In the genomic region with DNA sequence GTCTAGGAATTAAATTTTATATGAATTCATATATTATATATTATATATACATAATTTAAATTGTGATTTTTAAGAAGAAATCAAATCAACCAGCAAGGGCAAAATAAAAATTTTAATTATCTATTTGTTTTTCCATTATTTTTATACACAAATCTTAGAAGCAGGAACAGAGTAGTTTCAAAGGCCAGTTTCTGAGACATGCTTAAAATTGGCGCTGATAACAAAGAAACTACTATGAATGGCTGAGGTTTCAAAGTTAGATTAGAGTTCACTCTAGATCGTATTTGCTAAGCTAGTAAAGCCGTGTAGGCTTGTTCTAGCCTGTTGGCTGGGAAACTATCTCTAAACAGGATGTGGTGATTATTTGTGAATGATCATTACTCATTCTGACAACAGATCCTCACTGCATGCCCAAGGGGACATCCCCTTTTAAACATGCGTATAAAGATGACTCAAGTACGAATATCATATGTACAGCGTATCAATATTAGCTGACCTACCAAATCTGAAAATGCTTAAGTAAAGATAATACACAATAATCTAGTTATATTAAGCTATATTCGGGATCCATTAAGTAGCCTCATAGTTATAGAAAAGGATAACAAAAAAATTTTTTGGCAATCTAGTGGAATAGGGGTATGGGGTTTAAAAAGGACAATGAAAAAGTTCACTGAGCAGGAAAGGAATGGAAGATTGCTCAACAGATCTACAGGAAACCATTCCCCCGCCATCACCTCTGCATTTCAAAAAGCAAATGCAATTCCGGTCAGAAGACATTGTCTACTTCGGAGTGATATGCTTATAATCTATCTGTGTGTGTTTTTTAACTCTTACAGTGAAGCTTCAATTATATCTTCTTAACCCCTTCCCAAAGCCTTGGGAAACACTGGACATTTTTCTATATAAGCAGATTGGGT, we compare ENCODE assay signal across 9 cellular contexts.
DNase-seq lines count a peak whose midpoint lies in the region; ATAC-seq, FAIRE-seq and TF ChIP-seq lines count a peak whose summit lies in the region.
"Had no signal": no experiment of that assay in that cellular context is flagged by ENCODE, and none has a peak within 500 bp of the region (broad histone marks: within the 10 kb centered on the region; RNA-seq: fewer than 3 reads in every experiment).

No MANE protein-coding gene starts in this region.

- peaks cover 26% of the 10 kb centered on the region for H3K4me1 Mint-ChIP-seq in activated CD4-positive, alpha-beta memory T cell treated with anti-CD3 and anti-CD28 coated beads, Interleukin-2, amount 10 ng/mL, durations not matched to agents 7 days and 5 days

- FAIRE-seq in HepG2 (lab: Jason Lieb, UNC), result no peak

- WGBS in HepG2 (ENCODE audit: low lambda C conversion rate), result 16% methylated on average over 10 of the region's 10 CpGs

- CTCF ChIA-PET in activated CD4-positive, alpha-beta memory T cell treated with anti-CD3 and anti-CD28 coated beads, Interleukin-2, amount 10 ng/mL, durations not matched to agents 7 days and 5 days (lab: Charles Lee), result no interaction called here
- CTCF ChIA-PET in HepG2 (lab: Yijun Ruan, JAX; ENCODE audit: low intra/inter-chr PET ratio, low total read pairs), result no interaction called here

- in situ Hi-C loops in HepG2 (cut with HindIII; ENCODE audit: extremely low pct_ligation_motif_present, low pct_unique_long_range_greater_than_20kb), result no loop called here

- H3K79me2 ChIP-seq in HepG2 (ENCODE audit: insufficient read depth, low read length), result no peaks in the 10 kb centered on the region
- H3K79me2 ChIP-seq: parathyroid adenoma had no signal

- ATAC-seq in GM19397 (IDR thresholded peaks at IDR 0.05; ENCODE audit: unreplicated experiment) (peak; percentile 61), HG03521 (IDR thresholded peaks at IDR 0.05; ENCODE audit: unreplicated experiment) (peak; percentile 88), HepG2 (peak; percentile 35; the same call in 2 of the 3 replicates)

- H3K36me3 Mint-ChIP-seq in activated CD4-positive, alpha-beta memory T cell treated with anti-CD3 and anti-CD28 coated beads, Interleukin-2, amount 10 ng/mL, durations not matched to agents 7 days and 5 days (ENCODE audit: low read depth), result peaks cover 7% of the 10 kb centered on the region

- TF ChIP-seq CTCF in HepG2 (CRISPR knock-in tag; IDR thresholded peaks at IDR 0.05), result no peak

- no peak overlapping the region for H3K4me2 ChIP-seq in HepG2 (ENCODE audit: low read depth, low read length)

- H3K9me3 ChIP-seq in HepG2 (ENCODE audit: low read length), result no peaks in the 10 kb centered on the region

- no peak overlapping the region for H2AFZ ChIP-seq in HepG2 (ENCODE audit: low read length)
- H2AFZ ChIP-seq: parathyroid adenoma had no signal

- H3K36me3 ChIP-seq in HepG2 (replicated peaks in 1 of 2; ENCODE audit: control insufficient read depth in 1 of 2, insufficient read depth in 2 of 2, low read length in 2 of 2), result no peaks in the 10 kb centered on the region

- H3K9me3 Mint-ChIP-seq in activated CD4-positive, alpha-beta memory T cell treated with anti-CD3 and anti-CD28 coated beads, Interleukin-2, amount 10 ng/mL, durations not matched to agents 7 days and 5 days, result peaks cover 8% of the 10 kb centered on the region

- TF ChIP-seq EP300 in HepG2 (IDR thresholded peaks at IDR 0.05; ENCODE audit: low read depth in 2 of 2, low read length in 2 of 2), result no peak
- no peak for TF ChIP-seq EP300 in HepG2 (CRISPR knock-in tag; IDR thresholded peaks at IDR 0.05; ENCODE audit: borderline replicate concordance)

- BruUV-seq in HepG2 (replicated peaks; lab: Mats Ljungman, UMichigan), result no TSS peak

- H3K27me3 Mint-ChIP-seq in activated CD4-positive, alpha-beta memory T cell treated with anti-CD3 and anti-CD28 coated beads, Interleukin-2, amount 10 ng/mL, durations not matched to agents 7 days and 5 days, result peaks cover 27% of the 10 kb centered on the region

- peak; percentile 64 for DNase-seq in EL
- peak; percentile 52 for DNase-seq in activated CD4-positive, alpha-beta memory T cell treated with anti-CD3 and anti-CD28 coated beads, Interleukin-2, amount 10 ng/mL, durations not matched to agents 7 days and 5 days
- DNase-seq in HepG2 (ENCODE audit: low spot score), result peak; percentile 33
- no peak for DNase-seq in head of caudate nucleus
- no peak for DNase-seq in posterior vena cava (ENCODE audit: low spot score)
- no peak for DNase-seq in NCI-H1694 treated with DMSO at 0.1 percent for 48 hours (lab: John Stamatoyannopoulos, UW)

- H3K4me3 ChIP-seq in HepG2 (replicated peaks in 1 of 3; ENCODE audit: insufficient read depth in 1 of 3, low read depth in 2 of 3, low read length in 3 of 3), result no peak overlapping the region

- POLR2A ChIA-PET in activated CD4-positive, alpha-beta memory T cell treated with anti-CD3 and anti-CD28 coated beads, Interleukin-2, amount 10 ng/mL, durations not matched to agents 7 days and 5 days (lab: Charles Lee), result interaction anchor here (0.7 to 2.0 kb wide), 5 partner anchors 11 to 79 kb away, joined by 3 to 7 read pairs (median 5); no protein-coding TSS in a partner anchor
- POLR2A ChIA-PET in HepG2 (lab: Yijun Ruan, JAX), result no interaction called here

- no peak overlapping the region for H3K27ac Mint-ChIP-seq in activated CD4-positive, alpha-beta memory T cell treated with anti-CD3 and anti-CD28 coated beads, Interleukin-2, amount 10 ng/mL, durations not matched to agents 7 days and 5 days

- no peaks in the 10 kb centered on the region for H4K20me1 ChIP-seq in HepG2 (ENCODE audit: insufficient read depth, low read length)

- no peak overlapping the region for H3K27ac ChIP-seq in HepG2 (ENCODE audit: extremely low read length, insufficient read depth, low read length)
- H3K27ac ChIP-seq: parathyroid adenoma had no signal

- intact Hi-C loops in HepG2 (cut with micrococcal nuclease; ENCODE audit: unreplicated experiment) (no loop called here), head of caudate nucleus (cut with DNase I) (no loop called here), posterior vena cava (cut with DNase I) (no loop called here)

- no peaks in the 10 kb centered on the region for H3K4me1 ChIP-seq in HepG2 (ENCODE audit: insufficient read depth, low read length)
- H3K4me1 ChIP-seq: parathyroid adenoma had no signal

- TF ChIP-seq POLR2A in HepG2 (IDR thresholded peaks at IDR 0.05; ENCODE audit: insufficient read depth in 1 of 2, low read depth in 2 of 2, low read length in 2 of 2), result no peak

- H3K27me3 ChIP-seq in HepG2 (ENCODE audit: control insufficient read depth in 1 of 2, insufficient read depth in 2 of 2, low read length in 2 of 2), result peaks cover 0 to 19% of the 10 kb centered on the region in 2 experiments; a peak in 3 of 5 replicates

- H3K4me3 Mint-ChIP-seq in activated CD4-positive, alpha-beta memory T cell treated with anti-CD3 and anti-CD28 coated beads, Interleukin-2, amount 10 ng/mL, durations not matched to agents 7 days and 5 days, result no peak overlapping the region

- TF ChIP-seq RAD21 in HepG2 (CRISPR knock-in tag; IDR thresholded peaks at IDR 0.05), result no peak

- H3K9ac ChIP-seq in HepG2 (ENCODE audit: insufficient read depth, low read depth, low read length), result no peak overlapping the region
- H3K9ac ChIP-seq: parathyroid adenoma had no signal

TF ChIP-seq in HepG2, 621 proteins besides CTCF, POLR2A, EP300 and RAD21:
- TF ChIP-seq KDM2A (CRISPR knock-in tag; IDR thresholded peaks at IDR 0.05; ENCODE audit: borderline replicate concordance, low read depth), result no peak
- TF ChIP-seq MXD4 (CRISPR knock-in tag; IDR thresholded peaks at IDR 0.05), result no peak
- no peak for TF ChIP-seq NFATC3 (CRISPR knock-in tag; IDR thresholded peaks at IDR 0.05)
- TF ChIP-seq ZNF841 (CRISPR knock-in tag; IDR thresholded peaks at IDR 0.05; ENCODE audit: borderline replicate concordance), result no peak
- TF ChIP-seq, protein P1, sequence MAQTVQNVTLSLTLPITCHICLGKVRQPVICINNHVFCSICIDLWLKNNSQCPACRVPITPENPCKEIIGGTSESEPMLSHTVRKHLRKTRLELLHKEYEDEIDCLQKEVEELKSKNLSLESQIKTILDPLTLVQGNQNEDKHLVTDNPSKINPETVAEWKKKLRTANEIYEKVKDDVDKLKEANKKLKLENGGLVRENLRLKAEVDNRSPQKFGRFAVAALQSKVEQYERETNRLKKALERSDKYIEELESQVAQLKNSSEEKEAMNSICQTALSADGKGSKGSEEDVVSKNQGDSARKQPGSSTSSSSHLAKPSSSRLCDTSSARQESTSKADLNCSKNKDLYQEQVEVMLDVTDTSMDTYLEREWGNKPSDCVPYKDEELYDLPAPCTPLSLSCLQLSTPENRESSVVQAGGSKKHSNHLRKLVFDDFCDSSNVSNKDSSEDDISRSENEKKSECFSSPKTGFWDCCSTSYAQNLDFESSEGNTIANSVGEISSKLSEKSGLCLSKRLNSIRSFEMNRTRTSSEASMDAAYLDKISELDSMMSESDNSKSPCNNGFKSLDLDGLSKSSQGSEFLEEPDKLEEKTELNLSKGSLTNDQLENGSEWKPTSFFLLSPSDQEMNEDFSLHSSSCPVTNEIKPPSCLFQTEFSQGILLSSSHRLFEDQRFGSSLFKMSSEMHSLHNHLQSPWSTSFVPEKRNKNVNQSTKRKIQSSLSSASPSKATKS (CRISPR knock-in tag; IDR thresholded peaks at IDR 0.05), result no peak
- no peak for TF ChIP-seq ZNF672 (CRISPR knock-in tag; IDR thresholded peaks at IDR 0.05)
- TF ChIP-seq NPAS2 (CRISPR knock-in tag; IDR thresholded peaks at IDR 0.05; ENCODE audit: borderline replicate concordance), result no peak
- TF ChIP-seq GPN1 (CRISPR knock-in tag; IDR thresholded peaks at IDR 0.05; ENCODE audit: borderline replicate concordance), result no peak
- no peak for TF ChIP-seq CREB1 (IDR thresholded peaks at IDR 0.05)
- TF ChIP-seq CREB1 (CRISPR knock-in tag; IDR thresholded peaks at IDR 0.05), result no peak
- no peak for TF ChIP-seq PTBP1 (IDR thresholded peaks at IDR 0.05; ENCODE audit: low read depth, low read length, poor library complexity, severe bottlenecking)
- no peak for TF ChIP-seq ZSCAN21 (CRISPR knock-in tag; IDR thresholded peaks at IDR 0.05; ENCODE audit: borderline replicate concordance)
- no peak for TF ChIP-seq ETV5 (CRISPR knock-in tag; IDR thresholded peaks at IDR 0.05; ENCODE audit: borderline replicate concordance)
- no peak for TF ChIP-seq ZNF530 (CRISPR knock-in tag; IDR thresholded peaks at IDR 0.05; ENCODE audit: low read depth)
- no peak for TF ChIP-seq ZSCAN12 (CRISPR knock-in tag; IDR thresholded peaks at IDR 0.05)
- no peak for TF ChIP-seq ZNF747 (CRISPR knock-in tag; IDR thresholded peaks at IDR 0.05; ENCODE audit: borderline replicate concordance)

Comparison
In these comparisons a context has a peak if more than half of its experiments do, and no peak if none do; other contexts are left out.
1. DNase-seq: peak in EL (single experiment), activated CD4-positive, alpha-beta memory T cell treated with anti-CD3 and anti-CD28 coated beads, Interleukin-2, amount 10 ng/mL, durations not matched to agents 7 days and 5 days (single experiment) and HepG2 (single experiment); none in head of caudate nucleus (0 of 42), posterior vena cava (single experiment) and NCI-H1694 treated with DMSO at 0.1 percent for 48 hours (single experiment).
2. ATAC-seq: peak in every context shown above with its lines; median percentile 88 in HG03521; 61 in GM19397; 35 in HepG2.